In the genomic region with DNA sequence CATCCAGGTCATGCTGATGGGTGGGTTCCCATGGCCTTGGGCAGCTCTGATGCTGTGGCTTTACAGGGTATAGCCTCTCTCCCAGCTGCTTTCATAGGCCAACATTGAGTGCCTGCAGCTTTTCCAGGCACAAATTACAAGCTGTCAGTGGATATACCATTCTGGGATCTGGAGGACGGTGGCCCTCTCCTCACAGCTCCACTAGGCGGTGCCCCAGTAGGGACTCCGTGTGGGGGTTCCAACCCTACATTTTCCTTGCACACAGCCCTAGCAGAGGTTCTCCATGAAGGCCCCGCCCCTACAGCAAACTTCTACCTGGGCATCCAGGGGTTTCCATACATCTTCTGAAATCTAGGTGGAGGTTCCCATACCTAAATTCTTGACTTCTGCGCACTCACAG, we compare ENCODE assay signal across 8 cellular contexts.
"Had no signal": no experiment of that assay in that cellular context is flagged by ENCODE, and none has a peak within 500 bp of the region (broad histone marks: within the 10 kb centered on the region; RNA-seq: fewer than 3 reads in every experiment).

No MANE protein-coding gene starts in this region.

- H3K27ac Mint-ChIP-seq: GM23338, H9, HFFc6 had no signal

- H3K4me1 ChIP-seq: HAP-1 had no signal

- H3K4me3 Mint-ChIP-seq: GM23338, H9, HFFc6 had no signal

- H3K9me3 ChIP-seq: HAP-1 had no signal

- DNase-seq: GM23248, GOT3, H7, H9, HCEC 1CT, HFFc6 had no signal

- H3K4me3 ChIP-seq: GM23248, GM23338, HAP-1 had no signal

- H3K27ac ChIP-seq: GM23248 had no signal

- H3K36me3 ChIP-seq: HAP-1 had no signal
